Comparison of ENCODE assay signal across 1 cellular context in genomic region chr19:6753178-6754031, GRCh38.
TF ChIP-seq lines count a peak whose summit lies in the region.

No MANE protein-coding gene starts in this region.

TF ChIP-seq in HepG2, 621 proteins besides CTCF, POLR2A, EP300 and RAD21 (continued from another document and continues in another):
- TF ChIP-seq HOMEZ (CRISPR knock-in tag; IDR thresholded peaks at IDR 0.05; ENCODE audit: low read depth) (no peak), ZNF3 (CRISPR knock-in tag; IDR thresholded peaks at IDR 0.05) (no peak), NBN (conservative IDR thresholded peaks at IDR 0.05) (no peak), ZSCAN25 (CRISPR knock-in tag; IDR thresholded peaks at IDR 0.05) (peak; percentile 89), HMGXB3 (CRISPR knock-in tag; IDR thresholded peaks at IDR 0.05; ENCODE audit: borderline replicate concordance) (no peak), CHD2 (IDR thresholded peaks at IDR 0.05; ENCODE audit: low read depth, low read length) (peak; percentile 33; the same call in 1 of the 2 replicates), ATF2 (CRISPR knock-in tag; IDR thresholded peaks at IDR 0.05) (peak; percentile 69; the same call in 1 of the 2 replicates), MAFF (IDR thresholded peaks at IDR 0.05; ENCODE audit: low read depth, low read length) (no peak), PHF5A (CRISPR knock-in tag; IDR thresholded peaks at IDR 0.05; ENCODE audit: low read depth, unreplicated experiment) (no peak), PRMT3 (CRISPR knock-in tag; IDR thresholded peaks at IDR 0.05; ENCODE audit: borderline replicate concordance, low read depth) (no peak), ZNF280B (CRISPR knock-in tag; IDR thresholded peaks at IDR 0.05; ENCODE audit: borderline replicate concordance) (0 out of 2 replicates have a peak, but pooled peaks have one; percentile 38), MXI1 (IDR thresholded peaks at IDR 0.05; ENCODE audit: borderline replicate concordance, low read depth, low read length) (peak; percentile 74; the same call in 1 of the 3 replicates), MAF1 (CRISPR knock-in tag; IDR thresholded peaks at IDR 0.05; ENCODE audit: borderline replicate concordance) (0 out of 2 replicates have a peak, but pooled peaks have one; percentile 33), ELF1 (CRISPR knock-in tag; IDR thresholded peaks at IDR 0.05) (peak; percentile 67), ZZZ3 (CRISPR knock-in tag; IDR thresholded peaks at IDR 0.05; ENCODE audit: borderline replicate concordance) (no peak), ZNF740 (CRISPR knock-in tag; IDR thresholded peaks at IDR 0.05) (no peak), ZNF800 (CRISPR knock-in tag; IDR thresholded peaks at IDR 0.05) (peak; percentile 95), ZNF780A (CRISPR knock-in tag; IDR thresholded peaks at IDR 0.05) (no peak), ZNF564 (CRISPR knock-in tag; IDR thresholded peaks at IDR 0.05) (no peak), LRRFIP1 (CRISPR knock-in tag; conservative IDR thresholded peaks at IDR 0.05) (no peak), GABPB1 (CRISPR knock-in tag; IDR thresholded peaks at IDR 0.05) (peak; percentile 87), HMGA1 (CRISPR knock-in tag; conservative IDR thresholded peaks at IDR 0.05) (no peak), KAT8 (CRISPR knock-in tag; IDR thresholded peaks at IDR 0.05) (peak; percentile 69), ZNF143 (CRISPR knock-in tag; IDR thresholded peaks at IDR 0.05) (peak; percentile 69), ZSCAN5A (CRISPR knock-in tag; IDR thresholded peaks at IDR 0.05; ENCODE audit: borderline replicate concordance) (no peak), MBNL3 (CRISPR knock-in tag; conservative IDR thresholded peaks at IDR 0.05) (no peak), BRF2 (CRISPR knock-in tag; IDR thresholded peaks at IDR 0.05) (no peak; the same call in 1 of the 2 replicates), TEF (CRISPR knock-in tag; IDR thresholded peaks at IDR 0.05) (no peak), NAIF1 (CRISPR knock-in tag; IDR thresholded peaks at IDR 0.05; ENCODE audit: borderline replicate concordance) (no peak), ZNF576 (CRISPR knock-in tag; IDR thresholded peaks at IDR 0.05) (no peak), KLF6 (CRISPR knock-in tag; IDR thresholded peaks at IDR 0.05) (peak; percentile 75), TBX2 (CRISPR knock-in tag; IDR thresholded peaks at IDR 0.05; ENCODE audit: borderline replicate concordance) (peak; percentile 93), CENPBD1 (CRISPR knock-in tag; IDR thresholded peaks at IDR 0.05; ENCODE audit: borderline replicate concordance, low read depth) (no peak), SP5 (CRISPR knock-in tag; IDR thresholded peaks at IDR 0.05; ENCODE audit: borderline replicate concordance, low read depth) (peak; percentile 42; the same call in 1 of the 2 replicates), SMAD9 (CRISPR knock-in tag; IDR thresholded peaks at IDR 0.05) (no peak), SALL2 (CRISPR knock-in tag; IDR thresholded peaks at IDR 0.05) (peak; percentile 72; the same call in 1 of the 2 replicates), NR2C2 (CRISPR knock-in tag; IDR thresholded peaks at IDR 0.05; ENCODE audit: borderline replicate concordance) (peak; percentile 88), GPBP1L1 (CRISPR knock-in tag; IDR thresholded peaks at IDR 0.05) (no peak), KDM5A (IDR thresholded peaks at IDR 0.05; ENCODE audit: borderline replicate concordance, low read length) (no peak), ATM (IDR thresholded peaks at IDR 0.05; ENCODE audit: borderline replicate concordance) (no peak), ZMYM2 (CRISPR knock-in tag; IDR thresholded peaks at IDR 0.05) (peak; percentile 72; the same call in 1 of the 2 replicates), MEIS1 (CRISPR knock-in tag; IDR thresholded peaks at IDR 0.05; ENCODE audit: borderline replicate concordance) (no peak), GTF3A (CRISPR knock-in tag; conservative IDR thresholded peaks at IDR 0.05) (no peak; the same call in 1 of the 2 replicates)
